ENCODE assay signal across 2 cellular contexts in genomic region chr15:95162069-95162468, GRCh38.
TF ChIP-seq lines count a peak whose summit lies in the region.

No MANE protein-coding gene starts in this region.

TF ChIP-seq in IMR-90, 13 proteins besides CTCF, POLR2A, EP300 and RAD21:
- TF ChIP-seq SMC3 (IDR thresholded peaks at IDR 0.05; ENCODE audit: low read depth, low read length) (no peak), NFE2L2 (IDR thresholded peaks at IDR 0.05; ENCODE audit: low read depth, low read length) (no peak), CEBPB (IDR thresholded peaks at IDR 0.05; ENCODE audit: low read depth, low read length) (peak; percentile 2; the same call in 1 of the 2 replicates)

TF ChIP-seq in H1, 55 proteins besides CTCF, POLR2A, EP300 and RAD21:
- no peak for TF ChIP-seq YY1 (IDR thresholded peaks at IDR 0.05; ENCODE audit: low read depth, low read length)
- no peak for TF ChIP-seq SRF (IDR thresholded peaks at IDR 0.05; ENCODE audit: low read depth, low read length)
- no peak for TF ChIP-seq HDAC2 (IDR thresholded peaks at IDR 0.05; ENCODE audit: borderline replicate concordance in 1 of 2, low read depth in 2 of 2, low read length in 2 of 2)
- no peak for TF ChIP-seq ASH2L (IDR thresholded peaks at IDR 0.05; ENCODE audit: low read length)
- no peak for TF ChIP-seq MAX (IDR thresholded peaks at IDR 0.05)
- no peak for TF ChIP-seq BCL11A (IDR thresholded peaks at IDR 0.05; ENCODE audit: low read depth in 2 of 2, low read length in 2 of 2)
- TF ChIP-seq KDM5A (IDR thresholded peaks at IDR 0.05; ENCODE audit: low read length): no peak
- no peak for TF ChIP-seq HDAC6 (IDR thresholded peaks at IDR 0.05; ENCODE audit: low read depth, low read length)
- TF ChIP-seq TEAD4 (IDR thresholded peaks at IDR 0.05; ENCODE audit: low read depth, low read length): no peak
- no peak for TF ChIP-seq NRF1 (IDR thresholded peaks at IDR 0.05; ENCODE audit: low read depth, low read length)
- TF ChIP-seq GABPA (IDR thresholded peaks at IDR 0.05; ENCODE audit: borderline replicate concordance, insufficient read depth, low read length): no peak
- no peak for TF ChIP-seq TAF7 (optimal IDR thresholded peaks at IDR 0.05; ENCODE audit: borderline replicate concordance, low read depth, low read length)
